8 cellular contexts compared by ENCODE assay signal in the genomic region with DNA sequence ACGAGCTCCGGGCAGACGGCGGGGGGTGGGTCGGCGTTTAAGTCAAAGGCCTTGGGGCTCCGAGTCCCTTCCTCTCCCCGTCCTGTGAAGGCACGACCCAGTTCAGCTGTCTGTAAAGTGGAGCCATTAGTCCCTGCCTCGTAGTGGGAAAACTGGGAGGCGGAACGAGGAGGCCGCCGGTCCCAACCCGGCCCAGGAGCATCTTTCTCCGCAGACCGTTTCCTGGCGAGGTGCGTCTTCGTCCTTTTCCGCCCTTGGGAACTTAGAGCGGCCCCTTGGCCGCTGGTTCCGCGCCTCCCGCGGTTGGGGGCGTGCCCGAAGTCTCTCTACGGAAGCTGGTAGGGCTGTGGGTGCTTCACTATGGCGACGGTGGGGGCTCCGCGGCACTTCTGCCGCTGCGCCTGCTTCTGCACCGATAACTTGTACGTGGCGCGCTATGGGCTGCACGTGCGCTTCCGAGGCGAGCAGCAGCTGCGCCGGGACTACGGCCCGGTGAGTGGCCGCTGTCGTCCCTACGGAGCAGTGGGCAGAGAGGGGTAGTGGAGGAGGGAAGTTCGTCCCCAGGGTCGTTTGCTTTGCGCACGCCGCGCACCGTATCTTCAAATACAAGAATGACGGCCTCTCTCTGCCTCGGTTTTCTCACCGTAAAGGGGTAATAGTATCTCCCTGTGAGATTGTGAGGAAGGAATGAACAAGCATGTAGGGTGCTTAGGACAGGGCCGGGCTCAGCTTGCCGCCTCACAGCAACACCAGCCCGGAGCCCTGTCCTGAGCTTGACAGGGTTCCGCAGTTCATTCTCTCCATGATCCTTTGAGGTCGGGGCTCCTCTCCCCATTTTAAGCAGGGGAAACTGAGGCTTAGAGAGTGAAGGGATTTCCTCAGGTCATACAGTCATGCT. TPM values are rescaled to one million over a fixed set of nuclear protein-coding genes. Genes with fewer than 3 reads are reported as not detected.
DNase-seq lines count a peak whose midpoint lies in the region; ATAC-seq and TF ChIP-seq lines count a peak whose summit lies in the region.

A gene (plus strand): TSS at position 353 of the 898 bp plus-strand sequence. CDS start 8 bp downstream, at position 361.

- H3K27me3 Mint-ChIP-seq in T-cell: no peaks in the 10 kb centered on the region

- CTCF ChIA-PET in T-cell (lab: Charles Lee): interaction anchor here in 1 of 2 donors (0.8 to 1.2 kb wide), 4 partner anchors 9 to 96 kb away, joined by 3 to 5 read pairs (median 4); a partner anchor contains a TSS

- in situ Hi-C loops in GM13976 (cut with MboI; ENCODE audit: low sequenced_read_pairs, unreplicated experiment): no loop called here

- H3K9me3 Mint-ChIP-seq in T-cell: no peaks in the 10 kb centered on the region

- H3K27ac ChIP-seq in adipose tissue (ENCODE audit: low read depth, low read length): peak within 1 kb of the TSS; percentile 76
- H3K27ac ChIP-seq in heart right ventricle: peak within 1 kb of the TSS; percentile 93 to 100 (median 98)
- peak within 1 kb of the TSS; percentile 98 for H3K27ac ChIP-seq in upper lobe of right lung

- H3K4me3 ChIP-seq in heart right ventricle (peak within 1 kb of the TSS; percentile 59 to 99 (median 85)), upper lobe of right lung (peak within 1 kb of the TSS; percentile 97)

- TF ChIP-seq CTCF in GM13976 (IDR thresholded peaks at IDR 0.05; ENCODE audit: borderline replicate concordance, control extremely low read depth, extremely low read depth, insufficient read depth, missing control alignments): no peak
- peak in 1 of 9 donors; percentile 14 for TF ChIP-seq CTCF in heart right ventricle (IDR thresholded peaks at IDR 0.05)
- TF ChIP-seq CTCF in upper lobe of right lung (IDR thresholded peaks at IDR 0.05): no peak

- POLR2A ChIA-PET in T-cell (lab: Charles Lee): interaction anchor here (0.5 to 1.0 kb wide), 8 partner anchors 9 to 1678 kb away, joined by 3 to 12 read pairs (median 5); a partner anchor contains a TSS

- peak within 1 kb of the TSS; percentile 99 to 100 for H3K27ac Mint-ChIP-seq in T-cell

- H3K9me3 ChIP-seq in heart right ventricle (no peaks in the 10 kb centered on the region), upper lobe of right lung (no peaks in the 10 kb centered on the region)

- H3K4me1 ChIP-seq in heart right ventricle: peaks cover 12 to 50% (median 36%) of the 10 kb centered on the region in 9 donors
- peaks cover 33% of the 10 kb centered on the region for H3K4me1 ChIP-seq in upper lobe of right lung

- peak within 1 kb of the TSS; percentile 97 for H3K4me3 Mint-ChIP-seq in T-cell

- intact Hi-C loops in heart right ventricle (cut with DNase I): loop anchor here in 2 of 10 donors (5.0 kb wide), 1 partner anchor 262 kb away; no protein-coding TSS in a partner anchor
- intact Hi-C loops in posterior vena cava (cut with DNase I): loop anchor here (5.0 to 10.0 kb wide), 2 partner anchors 177 to 180 kb away; a partner anchor contains a TSS
- intact Hi-C loops in upper lobe of right lung (cut with DNase I): no loop called here

- 0% methylated on average over 66 of the region's 66 CpGs for WGBS in adipose tissue, 3 donors
- WGBS in heart right ventricle, 2 donors: 0% methylated on average over 66 of the region's 66 CpGs

- H3K36me3 ChIP-seq in heart right ventricle (peaks cover 0 to 22% (median 0%) of the 10 kb centered on the region in 9 donors), upper lobe of right lung (no peaks in the 10 kb centered on the region)

- DNase-seq in GM13976 (ENCODE audit: low spot score): peak; percentile 94
- DNase-seq in NCI-H1436 treated with DMSO at 0.1 percent for 48 hours (lab: John Stamatoyannopoulos, UW): peak; percentile 73
- peak; percentile 87 to 96 (median 93) for DNase-seq in T-cell
- peak; percentile 91 to 93 for DNase-seq in heart right ventricle
- peak; percentile 97 for DNase-seq in posterior vena cava (ENCODE audit: low spot score)
- peak; percentile 96 for DNase-seq in upper lobe of right lung

- peak; percentile 78 for ATAC-seq in HG02852 (IDR thresholded peaks at IDR 0.05; ENCODE audit: unreplicated experiment)
- ATAC-seq in T-cell (replicated peaks in 1 of 4): peak; percentile 83 to 88 (median 85)
- ATAC-seq in heart right ventricle: peak; percentile 91 to 98 (median 94)
- ATAC-seq in upper lobe of right lung: peak; percentile 92

- H3K27me3 ChIP-seq in heart right ventricle: no peaks in the 10 kb centered on the region
- H3K27me3 ChIP-seq in upper lobe of right lung: no peaks in the 10 kb centered on the region

- no peaks in the 10 kb centered on the region for H3K36me3 Mint-ChIP-seq in T-cell

- H3K4me1 Mint-ChIP-seq in T-cell: peaks cover 26 to 48% (median 37%) of the 10 kb centered on the region in 3 donors

RNA-seq across cellular contexts. Expression of the gene that starts here (rescaled TPM):
- 10 to 100 TPM; 17.4 to 45.3 (median 43.7) TPM for total RNA-seq in T-cell
- polyA plus RNA-seq in adipose tissue: 10 to 100 TPM in 2 of 3 donors, 1 to 10 TPM in 1; 9.4 to 14.3 (median 11.5) TPM
- total RNA-seq in heart right ventricle: 10 to 100 TPM; 10.6 to 17.1 (median 12.0) TPM
- 10 to 100 TPM; 12.0 to 15.9 TPM for polyA plus RNA-seq in heart right ventricle
- total RNA-seq in posterior vena cava: 1 to 10 TPM; 7.6 to 9.6 TPM
- total RNA-seq in upper lobe of right lung: 13.7 TPM

Comparison
In these comparisons a context has a peak if more than half of its experiments do, and no peak if none do; other contexts are left out.
1. Peak in every context shown above with its lines: DNase-seq, ATAC-seq, H3K4me3 ChIP-seq and H3K27ac ChIP-seq.